Comparison of ENCODE assay signal across 8 cellular contexts in the genomic region with DNA sequence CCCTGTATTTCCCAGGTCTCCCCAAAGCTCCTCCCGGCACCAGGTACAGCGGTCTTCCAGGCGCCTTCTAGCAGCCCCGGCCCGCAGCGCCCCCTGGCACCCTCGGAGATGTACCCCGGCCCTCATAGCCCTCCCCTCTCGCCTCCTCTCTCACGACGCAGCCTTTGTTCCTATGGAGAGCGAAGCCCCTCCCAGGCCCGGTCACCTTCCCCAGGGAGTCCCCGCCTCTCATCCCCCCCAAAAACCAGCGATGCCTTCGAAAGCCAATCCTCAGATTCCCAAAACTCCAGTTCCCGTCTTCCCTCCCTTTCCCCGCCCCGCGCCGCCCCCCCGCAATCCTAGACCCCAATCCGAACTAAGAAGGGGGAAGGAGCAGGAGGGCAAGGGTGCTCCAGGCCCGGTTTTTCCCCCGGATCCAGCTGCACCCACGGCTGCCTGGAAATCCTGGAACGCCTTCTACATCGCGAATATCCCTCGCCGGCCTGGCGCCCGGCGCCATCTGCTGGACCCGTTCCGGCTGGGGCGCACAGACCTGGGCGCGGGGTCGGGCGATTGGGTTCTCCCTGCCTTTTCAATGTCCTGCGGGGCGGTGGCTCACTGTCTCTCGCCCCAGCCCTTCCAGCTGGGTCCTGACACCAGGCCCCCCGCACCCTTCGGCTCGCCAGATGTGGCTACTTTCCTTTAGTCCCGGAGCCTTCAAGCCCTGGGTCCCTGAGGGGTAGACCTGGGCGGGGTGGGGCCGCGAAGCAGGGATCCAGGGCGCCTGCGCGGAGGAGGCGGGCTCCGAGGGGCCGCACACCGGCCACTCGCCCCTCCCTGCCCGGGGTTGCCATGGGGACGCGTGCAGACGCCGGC. TPM values are rescaled to one million over a fixed set of nuclear protein-coding genes. Genes with fewer than 3 reads are reported as not detected.
A peak's percentile ranks its signal among the peaks of the same experiment; 100 is the strongest.
DNase-seq lines count a peak whose midpoint lies in the region; ATAC-seq, FAIRE-seq and TF ChIP-seq lines count a peak whose summit lies in the region.

A gene with protein sequence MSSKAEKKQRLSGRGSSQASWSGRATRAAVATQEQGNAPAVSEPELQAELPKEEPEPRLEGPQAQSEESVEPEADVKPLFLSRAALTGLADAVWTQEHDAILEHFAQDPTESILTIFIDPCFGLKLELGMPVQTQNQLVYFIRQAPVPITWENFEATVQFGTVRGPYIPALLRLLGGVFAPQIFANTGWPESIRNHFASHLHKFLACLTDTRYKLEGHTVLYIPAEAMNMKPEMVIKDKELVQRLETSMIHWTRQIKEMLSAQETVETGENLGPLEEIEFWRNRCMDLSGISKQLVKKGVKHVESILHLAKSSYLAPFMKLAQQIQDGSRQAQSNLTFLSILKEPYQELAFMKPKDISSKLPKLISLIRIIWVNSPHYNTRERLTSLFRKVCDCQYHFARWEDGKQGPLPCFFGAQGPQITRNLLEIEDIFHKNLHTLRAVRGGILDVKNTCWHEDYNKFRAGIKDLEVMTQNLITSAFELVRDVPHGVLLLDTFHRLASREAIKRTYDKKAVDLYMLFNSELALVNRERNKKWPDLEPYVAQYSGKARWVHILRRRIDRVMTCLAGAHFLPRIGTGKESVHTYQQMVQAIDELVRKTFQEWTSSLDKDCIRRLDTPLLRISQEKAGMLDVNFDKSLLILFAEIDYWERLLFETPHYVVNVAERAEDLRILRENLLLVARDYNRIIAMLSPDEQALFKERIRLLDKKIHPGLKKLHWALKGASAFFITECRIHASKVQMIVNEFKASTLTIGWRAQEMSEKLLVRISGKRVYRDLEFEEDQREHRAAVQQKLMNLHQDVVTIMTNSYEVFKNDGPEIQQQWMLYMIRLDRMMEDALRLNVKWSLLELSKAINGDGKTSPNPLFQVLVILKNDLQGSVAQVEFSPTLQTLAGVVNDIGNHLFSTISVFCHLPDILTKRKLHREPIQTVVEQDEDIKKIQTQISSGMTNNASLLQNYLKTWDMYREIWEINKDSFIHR (N-terminal part only) (plus strand): TSS at position 844 of the 855 bp plus-strand sequence. CDS start 1,991 bp downstream, outside the sequence.

- intact Hi-C loops in activated CD4-positive, alpha-beta memory T cell treated with anti-CD3 and anti-CD28 coated beads for 36 hours (cut with micrococcal nuclease) = no loop called here

- peak within 1 kb of the TSS; percentile 38 for H3K9ac ChIP-seq in endodermal cell (ENCODE audit: extremely low read depth, low read length, poor library complexity, severe bottlenecking)

- no peak within 1 kb of the TSS for H3K27ac Mint-ChIP-seq in activated CD4-positive, alpha-beta memory T cell treated with anti-CD3 and anti-CD28 coated beads for 36 hours
- peak within 1 kb of the TSS; percentile 76 for H3K27ac Mint-ChIP-seq in endodermal cell

- TF ChIP-seq EP300 in A549 (IDR thresholded peaks at IDR 0.05) = no peak

- H3K27ac ChIP-seq in A549 (peak within 1 kb of the TSS; percentile 79 to 89), endodermal cell (ENCODE audit: low read depth, low read length) (peak within 1 kb of the TSS; percentile 82), lung (ENCODE audit: low read depth in 1 of 2, low read length in 1 of 2) (peak within 1 kb of the TSS; percentile 3 to 38)

- FAIRE-seq in A549 (lab: Jason Lieb, UNC) = no peak

- H3K36me3 ChIP-seq in endodermal cell (ENCODE audit: control insufficient read depth, insufficient read depth, low read length) (no peaks in the 10 kb centered on the region), lung (ENCODE audit: control insufficient read depth in 2 of 2, insufficient read depth in 2 of 2, low read length in 2 of 2) (no peaks in the 10 kb centered on the region)

- under 1% methylated on average over 45 of the region's 64 CpGs for WGBS in A549 (ENCODE audit: missing lambda C conversion rate)
- WGBS in endodermal cell (ENCODE audit: insufficient coverage in 1 of 2, insufficient read length in 1 of 2), 2 experiments = 0% methylated on average over 15 to 62 of the region's 64 CpGs
- WGBS in lung, 2 donors = 1% methylated on average over 64 of the region's 64 CpGs

- DNase-seq in A549 (ENCODE audit: low read depth in 1 of 2, low spot score in 1 of 2) (peak; percentile 93 to 94), NCI-H2107 treated with DMSO at 0.1 percent for 48 hours (lab: John Stamatoyannopoulos, UW; ENCODE audit: unreplicated experiment) (peak; percentile 37), endodermal cell (peak; percentile 99), lung (ENCODE audit: low spot score) (peak; percentile 85)
- DNase-seq in activated CD4-positive, alpha-beta memory T cell treated with anti-CD3 and anti-CD28 coated beads for 36 hours = peak; percentile 54
- DNase-seq in stimulated activated CD8-positive, alpha-beta memory T cell treated with anti-CD3 and anti-CD28 coated beads, Interleukin-2, amount 100 ng/mL, for 48 hours (ENCODE audit: low read depth in 2 of 2) = peak; percentile 56 to 62

- peaks cover 26% of the 10 kb centered on the region for H3K27me3 ChIP-seq in endodermal cell (ENCODE audit: control insufficient read depth, insufficient read depth, low read length, poor library complexity, severe bottlenecking)
- H3K27me3 ChIP-seq in lung (ENCODE audit: control insufficient read depth, insufficient read depth) = no peaks in the 10 kb centered on the region

- H3K9me3 ChIP-seq in A549 (no peaks in the 10 kb centered on the region), endodermal cell (ENCODE audit: control insufficient read depth, low read length) (no peaks in the 10 kb centered on the region), lung (ENCODE audit: control insufficient read depth in 2 of 2, insufficient read depth in 1 of 2, low read length in 1 of 2) (no peaks in the 10 kb centered on the region)

- peak within 1 kb of the TSS; percentile 82 for H3K4me2 ChIP-seq in A549

- ATAC-seq in A549 (peak; percentile 85 to 94), lung (ENCODE audit: insufficient read depth, low FRiP score) (peak; percentile 85), HG03442 (IDR thresholded peaks at IDR 0.05; ENCODE audit: unreplicated experiment) (no peak)

- H3K4me3 Mint-ChIP-seq in activated CD4-positive, alpha-beta memory T cell treated with anti-CD3 and anti-CD28 coated beads for 36 hours = peak within 1 kb of the TSS; percentile 73
- peak within 1 kb of the TSS; percentile 73 for H3K4me3 Mint-ChIP-seq in endodermal cell

- peaks cover 21% of the 10 kb centered on the region for H3K4me1 ChIP-seq in A549
- peaks cover 2% of the 10 kb centered on the region for H3K4me1 ChIP-seq in endodermal cell (ENCODE audit: control insufficient read depth, insufficient read depth, low read length)
- H3K4me1 ChIP-seq in lung (ENCODE audit: control insufficient read depth in 2 of 2, insufficient read depth in 2 of 2, low read length in 2 of 2) = peaks cover 0 to 2% of the 10 kb centered on the region in 2 donors

- H3K4me3 ChIP-seq in A549 (peak within 1 kb of the TSS; percentile 52), endodermal cell (ENCODE audit: low read length) (peak within 1 kb of the TSS; percentile 86), lung (peak within 1 kb of the TSS; percentile 7)

- peak; percentile 78 for TF ChIP-seq CTCF in A549 (IDR thresholded peaks at IDR 0.05)
- TF ChIP-seq CTCF in GM12874 (IDR thresholded peaks at IDR 0.05; ENCODE audit: insufficient read depth, low read depth, low read length) = peak; percentile 33; the same call in 1 of the 2 replicates
- peak; percentile 64 for TF ChIP-seq CTCF in endodermal cell (conservative IDR thresholded peaks at IDR 0.05)
- TF ChIP-seq CTCF in lung (IDR thresholded peaks at IDR 0.05; ENCODE audit: control extremely low read depth, extremely low read depth) = no peak

- H3K4me1 Mint-ChIP-seq in activated CD4-positive, alpha-beta memory T cell treated with anti-CD3 and anti-CD28 coated beads for 36 hours (ENCODE audit: low read depth) = peaks cover 14% of the 10 kb centered on the region
- H3K4me1 Mint-ChIP-seq in endodermal cell = peaks cover 25% of the 10 kb centered on the region

- CTCF ChIA-PET in A549 (lab: Yijun Ruan, JAX) = interaction anchor here (0.6 to 5.0 kb wide), 44 partner anchors 9 to 399 kb away, joined by 3 to 65 read pairs (median 4); a partner anchor contains a TSS
- CTCF ChIA-PET in activated CD4-positive, alpha-beta memory T cell treated with anti-CD3 and anti-CD28 coated beads for 36 hours (lab: Charles Lee) = interaction anchor here (1.1 to 1.2 kb wide), 2 partner anchors 35 to 87 kb away, joined by 3 to 4 read pairs; a partner anchor contains a TSS

- no peaks in the 10 kb centered on the region for H3K36me3 Mint-ChIP-seq in activated CD4-positive, alpha-beta memory T cell treated with anti-CD3 and anti-CD28 coated beads for 36 hours
- H3K36me3 Mint-ChIP-seq in endodermal cell (ENCODE audit: low read depth) = no peaks in the 10 kb centered on the region

- peaks cover 66% of the 10 kb centered on the region for H3K27me3 Mint-ChIP-seq in activated CD4-positive, alpha-beta memory T cell treated with anti-CD3 and anti-CD28 coated beads for 36 hours
- peaks cover 50% of the 10 kb centered on the region for H3K27me3 Mint-ChIP-seq in endodermal cell (ENCODE audit: insufficient read depth)

- TF ChIP-seq POLR2A in A549 (IDR thresholded peaks at IDR 0.05; ENCODE audit: low read length) = peak; percentile 62

- TF ChIP-seq RAD21 in A549 (conservative IDR thresholded peaks at IDR 0.05 in 1 of 2, IDR thresholded peaks at IDR 0.05 in 1 of 2) = peak; percentile 68 to 75

- POLR2A ChIA-PET in A549 (lab: Yijun Ruan, JAX) = interaction anchor here (0.7 to 2.7 kb wide), 5 partner anchors 11 to 408 kb away, joined by 3 to 18 read pairs (median 14); a partner anchor contains a TSS
- POLR2A ChIA-PET in activated CD4-positive, alpha-beta memory T cell treated with anti-CD3 and anti-CD28 coated beads for 36 hours (lab: Charles Lee) = no interaction called here

- no peaks in the 10 kb centered on the region for H3K9me3 Mint-ChIP-seq in activated CD4-positive, alpha-beta memory T cell treated with anti-CD3 and anti-CD28 coated beads for 36 hours
- no peaks in the 10 kb centered on the region for H3K9me3 Mint-ChIP-seq in endodermal cell

TF ChIP-seq in A549, 52 proteins besides CTCF, POLR2A, EP300 and RAD21 (continues in another document):
- TF ChIP-seq BHLHE40 (IDR thresholded peaks at IDR 0.05; ENCODE audit: low read depth, low read length) = no peak
- TF ChIP-seq CBX8 (IDR thresholded peaks at IDR 0.05) = no peak
- TF ChIP-seq JUN (IDR thresholded peaks at IDR 0.05) = peak; percentile 32 to 74; a peak in 3 of 5 replicates
- TF ChIP-seq RNF2 (IDR thresholded peaks at IDR 0.05; ENCODE audit: borderline replicate concordance, low read depth) = no peak
- no peak for TF ChIP-seq TP53 (CRISPR knock-in tag; IDR thresholded peaks at IDR 0.05)

RNA-seq across cellular contexts. Expression of the gene that starts here (rescaled TPM):
- polyA plus RNA-seq in A549 (2011; rRNA removed) = 0.08 TPM in 2 replicates
- 0.01 TPM in 2 replicates for polyA plus RNA-seq in A549 (2012; cell fraction: cytosol; rRNA removed)
- polyA plus RNA-seq in A549 (2012; cell fraction: nucleus; rRNA removed) = 0.02 and 0.13 TPM in 2 replicates
- polyA plus RNA-seq in A549 (2017; fragmentation: RNase III; extraction: RNeasy Plus Mini Kit Qiagen cat#74134 plus additional on column Dnase treatment) = 0.01 to 0.05 TPM (median 0.03 TPM) in 3 replicates
- polyA minus RNA-seq in A549 (2011; rRNA and poly(A)+ RNA removed) = 0.17 and 0.19 TPM in 2 replicates
- not detected for total RNA-seq in activated CD4-positive, alpha-beta memory T cell treated with anti-CD3 and anti-CD28 coated beads for 36 hours
- total RNA-seq in endodermal cell = under 1 TPM; 0.42 to 0.69 TPM
- polyA plus RNA-seq in endodermal cell (2013, experiment 1 of 2) = 0.46 TPM
- polyA plus RNA-seq in endodermal cell (2013, experiment 2 of 2) = 0.75 TPM
- total RNA-seq in lung = 10 to 100 TPM; 12.5 to 14.0 TPM
- 1 to 10 TPM; 1.5 to 2.7 TPM for polyA plus RNA-seq in lung

Comparison
In these comparisons a context has a peak if more than half of its experiments do, and no peak if none do; other contexts are left out.
1. RNA of the gene that starts here (total RNA-seq): 12.5 to 14.0 TPM in lung; 0.42 to 0.69 TPM in endodermal cell and not detected in activated CD4-positive, alpha-beta memory T cell treated with anti-CD3 and anti-CD28 coated beads for 36 hours; every median in the first group is over 4 times any median in the second.
2. Peak in DNase-seq, ATAC-seq, H3K4me3 ChIP-seq, H3K27ac ChIP-seq and H3K4me2 ChIP-seq in A549; RNA of the gene not detected or under 1 TPM.
3. Peak in DNase-seq in activated CD4-positive, alpha-beta memory T cell treated with anti-CD3 and anti-CD28 coated beads for 36 hours; RNA of the gene not detected or under 1 TPM.
4. Peak in DNase-seq, H3K4me3 ChIP-seq, H3K27ac ChIP-seq and H3K9ac ChIP-seq in endodermal cell; RNA of the gene not detected or under 1 TPM.
5. DNase-seq: peak in every context shown above with its lines; median percentile 99 in endodermal cell; 94 in A549; 85 in lung; 59 in stimulated activated CD8-positive, alpha-beta memory T cell treated with anti-CD3 and anti-CD28 coated beads, Interleukin-2, amount 100 ng/mL, for 48 hours; 54 in activated CD4-positive, alpha-beta memory T cell treated with anti-CD3 and anti-CD28 coated beads for 36 hours; 37 in NCI-H2107 treated with DMSO at 0.1 percent for 48 hours.
6. H3K27ac ChIP-seq: peak in every context shown above with its lines; median percentile 84 in A549; 82 in endodermal cell; 20 in lung.
7. H3K4me3 ChIP-seq: peak in every context shown above with its lines; median percentile 86 in endodermal cell; 52 in A549; 7 in lung.